In the genomic region with DNA sequence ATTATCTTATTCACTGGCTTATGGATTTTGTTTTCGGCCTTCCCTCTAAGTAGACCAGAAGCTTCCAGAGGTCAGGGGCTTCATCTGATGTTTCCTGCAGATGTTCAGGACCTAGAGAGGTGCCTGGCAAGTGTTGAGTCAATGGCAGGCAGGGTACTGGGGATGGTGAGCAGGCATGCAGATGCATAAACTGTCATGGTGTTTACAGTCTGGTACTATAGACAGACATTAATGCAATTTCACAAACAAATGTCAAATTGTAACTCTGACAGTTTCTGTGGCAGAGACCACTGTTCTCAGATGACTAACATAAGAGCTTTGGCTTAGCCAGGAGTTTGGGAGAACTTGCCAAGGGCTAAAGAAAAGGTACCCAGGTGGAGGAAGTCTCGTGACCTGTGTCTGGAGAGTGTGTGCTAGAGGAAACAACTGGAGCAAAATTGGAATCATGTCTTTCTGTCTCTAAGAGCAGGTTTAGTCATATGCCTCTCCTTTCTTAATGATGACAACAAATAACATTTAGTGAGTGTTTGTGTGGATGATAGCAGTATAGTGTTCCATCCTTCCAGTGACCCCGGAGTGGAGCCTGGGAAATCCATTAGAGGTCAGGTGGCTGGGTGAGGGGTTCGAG, we compare ENCODE assay signal across 13 cellular contexts. TPM values are rescaled to one million over a fixed set of nuclear protein-coding genes. Genes with fewer than 3 reads are reported as not detected.
DNase-seq lines count a peak whose midpoint lies in the region; ATAC-seq, FAIRE-seq and TF ChIP-seq lines count a peak whose summit lies in the region.
"Had no signal": no experiment of that assay in that cellular context is flagged by ENCODE, and none has a peak within 500 bp of the region (broad histone marks: within the 10 kb centered on the region; RNA-seq: fewer than 3 reads in every experiment).

No MANE protein-coding gene starts in this region.

- H3K4me3 ChIP-seq in BLaER1 (no peak overlapping the region), SJSA1 (no peak overlapping the region), gastroesophageal sphincter (no peak overlapping the region), skeletal muscle satellite cell (ENCODE audit: low read length) (no peak overlapping the region), small intestine (ENCODE audit: low read depth in 1 of 2, low read length in 2 of 2) (no peak overlapping the region)

- no peak overlapping the region for H3K27ac ChIP-seq in BLaER1
- peak overlapping the region; percentile 70 for H3K27ac ChIP-seq in SJSA1
- peak overlapping the region in 3 of 4 donors; percentile 75 to 87 (median 84) for H3K27ac ChIP-seq in gastroesophageal sphincter
- peak overlapping the region in 1 of 2 donors; percentile 69 for H3K27ac ChIP-seq in small intestine (ENCODE audit: low read depth in 1 of 2, low read length in 1 of 2)

- H3K4me2 ChIP-seq in BLaER1 (0 out of 2 replicates have a peak overlapping the region, but pooled peaks have one; percentile 13), skeletal muscle satellite cell (ENCODE audit: low read length) (no peak overlapping the region)

- H3K27me3 ChIP-seq in BLaER1 (no peaks in the 10 kb centered on the region), SJSA1 (replicated peaks) (no peaks in the 10 kb centered on the region), gastroesophageal sphincter (no peaks in the 10 kb centered on the region), skeletal muscle satellite cell (ENCODE audit: control insufficient read depth, insufficient read depth, low read length) (no peaks in the 10 kb centered on the region), small intestine (ENCODE audit: control insufficient read depth in 2 of 2, insufficient read depth in 2 of 2, low read length in 2 of 2) (no peaks in the 10 kb centered on the region)
- H3K27me3 ChIP-seq: BE2C had no signal

- H3K4me1 ChIP-seq in BLaER1 (peaks cover 75% of the 10 kb centered on the region), SJSA1 (replicated peaks) (peaks cover 45% of the 10 kb centered on the region), gastroesophageal sphincter (peaks cover 4 to 78% (median 43%) of the 10 kb centered on the region in 3 donors), skeletal muscle satellite cell (ENCODE audit: control insufficient read depth, insufficient read depth, low read length) (peaks cover 51% of the 10 kb centered on the region), small intestine (ENCODE audit: control insufficient read depth in 2 of 2, insufficient read depth in 1 of 2, low read depth in 1 of 2, low read length in 1 of 2) (peaks cover 2 to 4% of the 10 kb centered on the region in 2 donors)
- H3K4me1 ChIP-seq: BE2C had no signal

- TF ChIP-seq CTCF in gastroesophageal sphincter (IDR thresholded peaks at IDR 0.05) = no peak

- no peak for FAIRE-seq in small intestine (lab: Jason Lieb, UNC)
- FAIRE-seq: G401.6 had no signal

- no peak for ATAC-seq in gastroesophageal sphincter
- ATAC-seq in HG02763 (IDR thresholded peaks at IDR 0.05; ENCODE audit: unreplicated experiment) = no peak

- no peak for TF ChIP-seq EP300 in gastroesophageal sphincter (IDR thresholded peaks at IDR 0.05)

- H3K36me3 ChIP-seq in BLaER1 (peaks cover 47% of the 10 kb centered on the region), SJSA1 (no peaks in the 10 kb centered on the region; the same call in 1 of the 2 replicates), gastroesophageal sphincter (peaks cover 0 to 14% of the 10 kb centered on the region in 2 donors), skeletal muscle satellite cell (ENCODE audit: insufficient read depth, low read length) (no peaks in the 10 kb centered on the region), small intestine (ENCODE audit: control insufficient read depth in 2 of 2, insufficient read depth in 2 of 2, low read length in 2 of 2) (no peaks in the 10 kb centered on the region)
- H3K36me3 ChIP-seq: BE2C had no signal

- H4K20me1 ChIP-seq in BLaER1 = peaks cover 99% of the 10 kb centered on the region

- H3K9me3 ChIP-seq in BLaER1 = no peaks in the 10 kb centered on the region
- no peaks in the 10 kb centered on the region for H3K9me3 ChIP-seq in SJSA1 (replicated peaks)
- H3K9me3 ChIP-seq in gastroesophageal sphincter = no peaks in the 10 kb centered on the region
- no peaks in the 10 kb centered on the region for H3K9me3 ChIP-seq in skeletal muscle satellite cell (replicated peaks; ENCODE audit: low read length)
- H3K9me3 ChIP-seq in small intestine (ENCODE audit: control insufficient read depth, low read depth) = no peaks in the 10 kb centered on the region
- H3K9me3 ChIP-seq: BE2C had no signal

- DNase-seq in SJSA1 (ENCODE audit: low read depth in 1 of 2, low spot score in 2 of 2) (no peak), activated gamma-delta T cell (lab: John Stamatoyannopoulos, UW) (no peak), NCI-H1694 (lab: John Stamatoyannopoulos, UW) (no peak), small intestine (no peak)
- DNase-seq: BE2C, NCI-H2171, PC-3, T-helper 9 cell had no signal

- no peak for TF ChIP-seq POLR2A in gastroesophageal sphincter (IDR thresholded peaks at IDR 0.05)

- H3K9ac ChIP-seq in BLaER1 (no peak overlapping the region), skeletal muscle satellite cell (ENCODE audit: low read depth, low read length) (peak overlapping the region; percentile 47)

- WGBS in gastroesophageal sphincter (ENCODE audit: low coverage in 1 of 2), 2 donors = 65 to 77% methylated on average over 2 to 4 of the region's 4 CpGs
- WGBS in small intestine, 3 donors = 83 to 90% (median 90%) methylated on average over 4 of the region's 4 CpGs

RNA-seq across cellular contexts. Expression of a gene that starts 53.7 kb away (rescaled TPM):
- 8.1 and 15.4 TPM in 2 replicates for total RNA-seq in SJSA1 (2014; rRNA removed; shearing (Covaris generic))
- 10 to 100 TPM; 37.4 to 89.5 (median 53.0) TPM for total RNA-seq in gastroesophageal sphincter
- 21.0 and 32.5 TPM in 2 replicates for total RNA-seq in skeletal muscle satellite cell (2012; rRNA removed)
- 10 to 100 TPM; 20.9 to 74.7 (median 36.5) TPM for polyA plus RNA-seq in small intestine
